ENCODE assay signal across 8 cellular contexts in genomic region chr14:96297000-96297399, GRCh38. TPM values are rescaled to one million over a fixed set of nuclear protein-coding genes. Genes with fewer than 3 reads are reported as not detected.
DNase-seq lines count a peak whose midpoint lies in the region; ATAC-seq and TF ChIP-seq lines count a peak whose summit lies in the region.

No MANE protein-coding gene starts in this region.

- H3K27ac ChIP-seq in AG04450 (ENCODE audit: low read depth, low read length), result no peak overlapping the region
- no peak overlapping the region for H3K27ac ChIP-seq in GM23338 (ENCODE audit: low read depth)
- no peak overlapping the region for H3K27ac ChIP-seq in caudate nucleus (ENCODE audit: low read depth, low read length)

- POLR2A ChIA-PET in AG04450 (lab: Yijun Ruan, JAX), result no interaction called here

- no peaks in the 10 kb centered on the region for H3K36me3 Mint-ChIP-seq in GM23338 (ENCODE audit: low read depth)
- H3K36me3 Mint-ChIP-seq in immature natural killer cell, result peaks cover 11 to 35% (median 18%) of the 10 kb centered on the region in 3 donors
- peaks cover 59% of the 10 kb centered on the region for H3K36me3 Mint-ChIP-seq in activated T-cell treated with anti-CD3 and anti-CD28 coated beads, Interleukin-2, amount 50 U/mL, for 24 hours (ENCODE audit: low read depth)

- H3K4me2 ChIP-seq in GM23338, result no peak overlapping the region

- no peaks in the 10 kb centered on the region for H3K4me1 ChIP-seq in GM23338 (ENCODE audit: insufficient read depth)

- H3K79me2 ChIP-seq in GM23338 (replicated peaks; ENCODE audit: insufficient read depth), result no peaks in the 10 kb centered on the region

- CTCF ChIA-PET in AG04450 (lab: Charles Lee), result interaction anchor here (0.7 to 4.7 kb wide), 20 partner anchors 9 to 442 kb away, joined by 3 to 33 read pairs (median 4); partner anchors contain the start of gene BDKRB1

- H3K4me1 Mint-ChIP-seq in GM23338, result peaks cover 6% of the 10 kb centered on the region; the same call in 2 of the 3 replicates
- no peaks in the 10 kb centered on the region for H3K4me1 Mint-ChIP-seq in immature natural killer cell
- H3K4me1 Mint-ChIP-seq in activated T-cell treated with anti-CD3 and anti-CD28 coated beads, Interleukin-2, amount 50 U/mL, for 24 hours (ENCODE audit: low read depth), result no peaks in the 10 kb centered on the region

- H3K4me3 ChIP-seq in AG04450 (ENCODE audit: low read depth, low read length), result no peak overlapping the region
- H3K4me3 ChIP-seq in GM23338, result no peak overlapping the region

- no peak overlapping the region for H3K27ac Mint-ChIP-seq in GM23338
- no peak overlapping the region for H3K27ac Mint-ChIP-seq in immature natural killer cell
- H3K27ac Mint-ChIP-seq in activated T-cell treated with anti-CD3 and anti-CD28 coated beads, Interleukin-2, amount 50 U/mL, for 24 hours, result no peak overlapping the region

- H3K9me3 Mint-ChIP-seq in GM23338 (no peaks in the 10 kb centered on the region), immature natural killer cell (no peaks in the 10 kb centered on the region)
- H3K9me3 Mint-ChIP-seq in activated T-cell treated with anti-CD3 and anti-CD28 coated beads, Interleukin-2, amount 50 U/mL, for 24 hours, result no peaks in the 10 kb centered on the region

- H3K9me2 ChIP-seq in GM23338 (ENCODE audit: insufficient read depth), result no peaks in the 10 kb centered on the region

- no peaks in the 10 kb centered on the region for H3K36me3 ChIP-seq in GM23338 (ENCODE audit: insufficient read depth)

- TF ChIP-seq CTCF in AG04450 (IDR thresholded peaks at IDR 0.05; ENCODE audit: low read depth, low read length) (peak; percentile 59), GM23338 (conservative IDR thresholded peaks at IDR 0.05; ENCODE audit: low read depth in 2 of 2) (peak in 1 of 2 experiments; percentile 53; a peak in 3 of 4 replicates)

- H3F3A ChIP-seq in GM23338 (replicated peaks; ENCODE audit: low read depth), result no peaks in the 10 kb centered on the region

- no peak for DNase-seq in AG04450 (ENCODE audit: low read depth, low spot score)
- DNase-seq in GM23338 (ENCODE audit: low spot score), result peak; percentile 44
- peak; percentile 4 for DNase-seq in RPMI8226
- peak; percentile 6 to 26 (median 7) for DNase-seq in immature natural killer cell
- no peak for DNase-seq in activated T-cell treated with anti-CD3 and anti-CD28 coated beads, Interleukin-2, amount 50 U/mL, for 24 hours
- DNase-seq in caudate nucleus (lab: John Stamatoyannopoulos, UW), result no peak

- no peaks in the 10 kb centered on the region for H3K9me3 ChIP-seq in AG04450 (ENCODE audit: control insufficient read depth, insufficient read depth, low read length)

- H3K4me3 Mint-ChIP-seq in GM23338 (no peak overlapping the region), immature natural killer cell (no peak overlapping the region)
- no peak overlapping the region for H3K4me3 Mint-ChIP-seq in activated T-cell treated with anti-CD3 and anti-CD28 coated beads, Interleukin-2, amount 50 U/mL, for 24 hours

- H4K20me1 ChIP-seq in GM23338 (replicated peaks; ENCODE audit: insufficient read depth), result no peaks in the 10 kb centered on the region

- H3K27me3 ChIP-seq in AG04450 (ENCODE audit: control insufficient read depth, insufficient read depth, low read length), result no peaks in the 10 kb centered on the region
- no peaks in the 10 kb centered on the region for H3K27me3 ChIP-seq in GM23338 (ENCODE audit: insufficient read depth)

- H3K27me3 Mint-ChIP-seq in GM23338 (ENCODE audit: insufficient read depth, low read depth, poor library complexity) (no peaks in the 10 kb centered on the region), immature natural killer cell (ENCODE audit: low read depth in 3 of 3) (no peaks in the 10 kb centered on the region)
- no peaks in the 10 kb centered on the region for H3K27me3 Mint-ChIP-seq in activated T-cell treated with anti-CD3 and anti-CD28 coated beads, Interleukin-2, amount 50 U/mL, for 24 hours

- no peak overlapping the region for H2AFZ ChIP-seq in GM23338

- no peak for ATAC-seq in GM23338
- ATAC-seq in HG03196 (IDR thresholded peaks at IDR 0.05; ENCODE audit: unreplicated experiment), result no peak
- no peak for ATAC-seq in HG02759 (IDR thresholded peaks at IDR 0.05; ENCODE audit: unreplicated experiment)

TF ChIP-seq in GM23338, 12 proteins besides CTCF, POLR2A, EP300 and RAD21:
- TF ChIP-seq POLR2AphosphoS5 (IDR thresholded peaks at IDR 0.05; ENCODE audit: low read depth), result no peak
- no peak for TF ChIP-seq CREB1 (CRISPR knock-in tag; IDR thresholded peaks at IDR 0.05; ENCODE audit: low read depth)
- TF ChIP-seq ZNF331 (CRISPR knock-in tag; IDR thresholded peaks at IDR 0.05; ENCODE audit: low read depth), result no peak
- TF ChIP-seq ETS1 (IDR thresholded peaks at IDR 0.05), result no peak
- TF ChIP-seq, protein P1, sequence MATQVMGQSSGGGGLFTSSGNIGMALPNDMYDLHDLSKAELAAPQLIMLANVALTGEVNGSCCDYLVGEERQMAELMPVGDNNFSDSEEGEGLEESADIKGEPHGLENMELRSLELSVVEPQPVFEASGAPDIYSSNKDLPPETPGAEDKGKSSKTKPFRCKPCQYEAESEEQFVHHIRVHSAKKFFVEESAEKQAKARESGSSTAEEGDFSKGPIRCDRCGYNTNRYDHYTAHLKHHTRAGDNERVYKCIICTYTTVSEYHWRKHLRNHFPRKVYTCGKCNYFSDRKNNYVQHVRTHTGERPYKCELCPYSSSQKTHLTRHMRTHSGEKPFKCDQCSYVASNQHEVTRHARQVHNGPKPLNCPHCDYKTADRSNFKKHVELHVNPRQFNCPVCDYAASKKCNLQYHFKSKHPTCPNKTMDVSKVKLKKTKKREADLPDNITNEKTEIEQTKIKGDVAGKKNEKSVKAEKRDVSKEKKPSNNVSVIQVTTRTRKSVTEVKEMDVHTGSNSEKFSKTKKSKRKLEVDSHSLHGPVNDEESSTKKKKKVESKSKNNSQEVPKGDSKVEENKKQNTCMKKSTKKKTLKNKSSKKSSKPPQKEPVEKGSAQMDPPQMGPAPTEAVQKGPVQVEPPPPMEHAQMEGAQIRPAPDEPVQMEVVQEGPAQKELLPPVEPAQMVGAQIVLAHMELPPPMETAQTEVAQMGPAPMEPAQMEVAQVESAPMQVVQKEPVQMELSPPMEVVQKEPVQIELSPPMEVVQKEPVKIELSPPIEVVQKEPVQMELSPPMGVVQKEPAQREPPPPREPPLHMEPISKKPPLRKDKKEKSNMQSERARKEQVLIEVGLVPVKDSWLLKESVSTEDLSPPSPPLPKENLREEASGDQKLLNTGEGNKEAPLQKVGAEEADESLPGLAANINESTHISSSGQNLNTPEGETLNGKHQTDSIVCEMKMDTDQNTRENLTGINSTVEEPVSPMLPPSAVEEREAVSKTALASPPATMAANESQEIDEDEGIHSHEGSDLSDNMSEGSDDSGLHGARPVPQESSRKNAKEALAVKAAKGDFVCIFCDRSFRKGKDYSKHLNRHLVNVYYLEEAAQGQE (IDR thresholded peaks at IDR 0.05; ENCODE audit: unreplicated experiment), result no peak
TF ChIP-seq in GM23338: peak in this region for 0.

RNA-seq across cellular contexts. Expression of gene BDKRB1, which starts 41.0 kb away (rescaled TPM):
- polyA plus RNA-seq in AG04450 (2011; rRNA removed), result 160 and 215 TPM in 2 replicates
- 155 and 203 TPM in 2 replicates for polyA minus RNA-seq in AG04450 (2011; rRNA and poly(A)+ RNA removed)
- total RNA-seq in GM23338 (2014; rRNA removed; shearing (Covaris generic)), result not detected in 2 replicates
- polyA plus RNA-seq in GM23338 (2016; fragmentation: Nextera tagmentation; extraction: Ambion mirVana), result not detected in 2 replicates
- polyA plus RNA-seq in immature natural killer cell, result not detected

Comparison
In these comparisons a context has a peak if more than half of its experiments do, and no peak if none do; other contexts are left out.
1. DNase-seq: peak in GM23338 (single experiment), RPMI8226 (single experiment) and immature natural killer cell (3 of 3); none in AG04450 (single experiment), activated T-cell treated with anti-CD3 and anti-CD28 coated beads, Interleukin-2, amount 50 U/mL, for 24 hours (single experiment) and caudate nucleus (0 of 61).
2. RNA of gene BDKRB1, which starts 41.0 kb away (polyA plus RNA-seq): 160 to 215 TPM in AG04450; not detected in GM23338 and not detected in immature natural killer cell; every median in the first group is over 100 times any median in the second.